In genomic region chr11:10979529-10979928, GRCh38 we compare ENCODE assay signal across 25 cellular contexts.
DNase-seq lines count a peak whose midpoint lies in the region; ATAC-seq and TF ChIP-seq lines count a peak whose summit lies in the region.
"Had no signal": no experiment of that assay in that cellular context is flagged by ENCODE, and none has a peak within 500 bp of the region (broad histone marks: within the 10 kb centered on the region; RNA-seq: fewer than 3 reads in every experiment).

No MANE protein-coding gene starts in this region.

- peaks cover 0 to 41% (median 10%) of the 10 kb centered on the region in 6 donors for H3K4me1 ChIP-seq in spleen
- H3K4me1 ChIP-seq: Peyer's patch had no signal

- TF ChIP-seq POLR2A in spleen (IDR thresholded peaks at IDR 0.05): no peak

- H3K4me3 ChIP-seq in GM06990 (replicated peaks; ENCODE audit: low read depth, low read length) (no peak overlapping the region), spleen (no peak overlapping the region)
- H3K4me3 ChIP-seq: Peyer's patch, sigmoid colon had no signal

- DNase-seq in GM06990 (ENCODE audit: extremely low read depth, insufficient read length) (peak; percentile 9), MV-4-11 (lab: John Stamatoyannopoulos, UW) (peak; percentile 97), SKM-1 treated with dmso at 0.1 percent for 144 hours (lab: John Stamatoyannopoulos, UW; ENCODE audit: unreplicated experiment) (peak; percentile 90), spleen (no peak), NCI-H69 (lab: John Stamatoyannopoulos, UW) (no peak), NCI-H748 (lab: John Stamatoyannopoulos, UW; ENCODE audit: unreplicated experiment) (no peak)
- DNase-seq: activated CD8-positive, alpha-beta T cell treated with anti-CD3 and anti-CD28 coated beads, Interleukin-2, amount 10 ng/mL, durations not matched to agents 7 days and 5 days; activated naive CD4-positive, alpha-beta T cell; activated T-cell treated with anti-CD3 and anti-CD28 coated beads, Interleukin-2, amount 50 U/mL, for 24 hours; CD4-positive, alpha-beta memory T cell; effector memory CD4-positive, alpha-beta T cell; foreskin melanocyte; islet precursor cell; NCI-H1092 treated with DMSO at 0.1 percent for 48 hours; NCI-H1930; NCI-H2227 treated with DMSO at 0.1 percent for 48 hours; NCI-H82; nephron progenitor cell; Peyer's patch; posterior cingulate gyrus; sigmoid colon; substantia nigra had no signal

- 20 to 38% (median 24%) methylated on average over 3 of the region's 3 CpGs for WGBS in spleen, 5 donors

- peak overlapping the region in 5 of 8 donors; percentile 8 to 43 (median 14) for H3K27ac ChIP-seq in spleen
- H3K27ac ChIP-seq: Peyer's patch, sigmoid colon had no signal

- no peaks in the 10 kb centered on the region for H3K36me3 ChIP-seq in GM06990 (ENCODE audit: control insufficient read depth, insufficient read depth, low read length)
- H3K36me3 ChIP-seq in spleen: no peaks in the 10 kb centered on the region
- H3K36me3 ChIP-seq: Peyer's patch, sigmoid colon had no signal

- H3K9me3 ChIP-seq in spleen: no peaks in the 10 kb centered on the region
- H3K9me3 ChIP-seq: Peyer's patch, sigmoid colon had no signal

- ATAC-seq in GM21390 (IDR thresholded peaks at IDR 0.05; ENCODE audit: unreplicated experiment): no peak
- ATAC-seq: activated CD4-positive, CD25-positive, alpha-beta regulatory T cell treated with anti-CD3 and anti-CD28 coated beads, Interleukin-2, amount 50 U/mL, for 24 hours; activated CD8-positive, alpha-beta T cell treated with anti-CD3 and anti-CD28 coated beads, Interleukin-2, amount 10 ng/mL, durations not matched to agents 7 days and 5 days; esophagus mucosa had no signal

- H3K27me3 ChIP-seq in GM06990 (replicated peaks; ENCODE audit: control insufficient read depth, insufficient read depth, low read length) (peaks cover 4% of the 10 kb centered on the region), spleen (replicated peaks in 1 of 7) (no peaks in the 10 kb centered on the region)
- H3K27me3 ChIP-seq: Peyer's patch, sigmoid colon had no signal

- TF ChIP-seq CTCF in GM06990 (IDR thresholded peaks at IDR 0.05; ENCODE audit: insufficient read depth, low read length, poor library complexity, severe bottlenecking) (no peak), spleen (IDR thresholded peaks at IDR 0.05 in 8 of 11, conservative IDR thresholded peaks at IDR 0.05 in 3 of 11) (no peak)

- intact Hi-C loops in spleen (cut with DNase I; ENCODE audit: low total_unique reads): no loop called here

Comparison
In these comparisons a context has a peak if more than half of its experiments do, and no peak if none do; other contexts are left out.
1. DNase-seq: peak in GM06990 (single experiment), MV-4-11 (single experiment) and SKM-1 treated with dmso at 0.1 percent for 144 hours (single experiment); none in spleen (single experiment), NCI-H69 (single experiment) and NCI-H748 (single experiment).